ENCODE assay signal across 1 cellular context in the genomic region with DNA sequence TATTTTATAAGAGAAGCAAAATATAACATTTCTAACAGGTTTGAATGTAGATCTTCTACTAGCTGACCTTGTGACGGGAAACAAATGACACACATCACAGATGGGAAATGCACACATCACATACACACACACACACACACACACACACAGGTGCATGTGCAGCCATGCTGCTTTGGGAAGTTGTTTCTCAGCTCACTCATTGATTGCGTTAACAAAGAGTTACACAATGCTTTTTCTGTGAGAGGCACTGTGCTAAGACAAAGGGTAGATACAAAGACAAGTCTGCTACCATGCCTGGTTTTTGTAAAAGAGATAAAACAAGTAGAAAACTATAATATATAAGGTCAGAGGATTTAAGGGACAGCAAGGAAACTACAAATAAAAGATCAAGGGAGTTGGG.
A peak's percentile ranks its signal among the peaks of the same experiment; 100 is the strongest.
TF ChIP-seq lines count a peak whose summit lies in the region.

No MANE protein-coding gene starts in this region.

TF ChIP-seq in HepG2, 621 proteins besides CTCF, POLR2A, EP300 and RAD21 (continued from another document and continues in another):
- peak; percentile 83 for TF ChIP-seq CEBPB (IDR thresholded peaks at IDR 0.05; ENCODE audit: borderline replicate concordance, low read depth, low read length)
- TF ChIP-seq ZMYM2 (CRISPR knock-in tag; IDR thresholded peaks at IDR 0.05) = 0 out of 2 replicates have a peak, but pooled peaks have one; percentile 42
- no peak for TF ChIP-seq ZNF567 (CRISPR knock-in tag; IDR thresholded peaks at IDR 0.05; ENCODE audit: borderline replicate concordance)
- TF ChIP-seq, protein P1, sequence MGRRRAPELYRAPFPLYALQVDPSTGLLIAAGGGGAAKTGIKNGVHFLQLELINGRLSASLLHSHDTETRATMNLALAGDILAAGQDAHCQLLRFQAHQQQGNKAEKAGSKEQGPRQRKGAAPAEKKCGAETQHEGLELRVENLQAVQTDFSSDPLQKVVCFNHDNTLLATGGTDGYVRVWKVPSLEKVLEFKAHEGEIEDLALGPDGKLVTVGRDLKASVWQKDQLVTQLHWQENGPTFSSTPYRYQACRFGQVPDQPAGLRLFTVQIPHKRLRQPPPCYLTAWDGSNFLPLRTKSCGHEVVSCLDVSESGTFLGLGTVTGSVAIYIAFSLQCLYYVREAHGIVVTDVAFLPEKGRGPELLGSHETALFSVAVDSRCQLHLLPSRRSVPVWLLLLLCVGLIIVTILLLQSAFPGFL (CRISPR knock-in tag; IDR thresholded peaks at IDR 0.05) = no peak
- no peak for TF ChIP-seq ATF7 (IDR thresholded peaks at IDR 0.05)
- TF ChIP-seq ATF7 (CRISPR knock-in tag; IDR thresholded peaks at IDR 0.05) = no peak
- TF ChIP-seq, protein P2, sequence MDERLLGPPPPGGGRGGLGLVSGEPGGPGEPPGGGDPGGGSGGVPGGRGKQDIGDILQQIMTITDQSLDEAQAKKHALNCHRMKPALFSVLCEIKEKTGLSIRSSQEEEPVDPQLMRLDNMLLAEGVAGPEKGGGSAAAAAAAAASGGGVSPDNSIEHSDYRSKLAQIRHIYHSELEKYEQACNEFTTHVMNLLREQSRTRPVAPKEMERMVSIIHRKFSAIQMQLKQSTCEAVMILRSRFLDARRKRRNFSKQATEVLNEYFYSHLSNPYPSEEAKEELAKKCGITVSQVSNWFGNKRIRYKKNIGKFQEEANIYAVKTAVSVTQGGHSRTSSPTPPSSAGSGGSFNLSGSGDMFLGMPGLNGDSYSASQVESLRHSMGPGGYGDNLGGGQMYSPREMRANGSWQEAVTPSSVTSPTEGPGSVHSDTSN (CRISPR knock-in tag; IDR thresholded peaks at IDR 0.05) = no peak
- TF ChIP-seq ZSCAN25 (CRISPR knock-in tag; IDR thresholded peaks at IDR 0.05) = no peak
- no peak for TF ChIP-seq ZNF564 (CRISPR knock-in tag; IDR thresholded peaks at IDR 0.05)
- TF ChIP-seq SOX5 (CRISPR knock-in tag; IDR thresholded peaks at IDR 0.05; ENCODE audit: borderline replicate concordance) = peak; percentile 94
- no peak for TF ChIP-seq NR2F1 (CRISPR knock-in tag; IDR thresholded peaks at IDR 0.05)
- TF ChIP-seq, protein P3, sequence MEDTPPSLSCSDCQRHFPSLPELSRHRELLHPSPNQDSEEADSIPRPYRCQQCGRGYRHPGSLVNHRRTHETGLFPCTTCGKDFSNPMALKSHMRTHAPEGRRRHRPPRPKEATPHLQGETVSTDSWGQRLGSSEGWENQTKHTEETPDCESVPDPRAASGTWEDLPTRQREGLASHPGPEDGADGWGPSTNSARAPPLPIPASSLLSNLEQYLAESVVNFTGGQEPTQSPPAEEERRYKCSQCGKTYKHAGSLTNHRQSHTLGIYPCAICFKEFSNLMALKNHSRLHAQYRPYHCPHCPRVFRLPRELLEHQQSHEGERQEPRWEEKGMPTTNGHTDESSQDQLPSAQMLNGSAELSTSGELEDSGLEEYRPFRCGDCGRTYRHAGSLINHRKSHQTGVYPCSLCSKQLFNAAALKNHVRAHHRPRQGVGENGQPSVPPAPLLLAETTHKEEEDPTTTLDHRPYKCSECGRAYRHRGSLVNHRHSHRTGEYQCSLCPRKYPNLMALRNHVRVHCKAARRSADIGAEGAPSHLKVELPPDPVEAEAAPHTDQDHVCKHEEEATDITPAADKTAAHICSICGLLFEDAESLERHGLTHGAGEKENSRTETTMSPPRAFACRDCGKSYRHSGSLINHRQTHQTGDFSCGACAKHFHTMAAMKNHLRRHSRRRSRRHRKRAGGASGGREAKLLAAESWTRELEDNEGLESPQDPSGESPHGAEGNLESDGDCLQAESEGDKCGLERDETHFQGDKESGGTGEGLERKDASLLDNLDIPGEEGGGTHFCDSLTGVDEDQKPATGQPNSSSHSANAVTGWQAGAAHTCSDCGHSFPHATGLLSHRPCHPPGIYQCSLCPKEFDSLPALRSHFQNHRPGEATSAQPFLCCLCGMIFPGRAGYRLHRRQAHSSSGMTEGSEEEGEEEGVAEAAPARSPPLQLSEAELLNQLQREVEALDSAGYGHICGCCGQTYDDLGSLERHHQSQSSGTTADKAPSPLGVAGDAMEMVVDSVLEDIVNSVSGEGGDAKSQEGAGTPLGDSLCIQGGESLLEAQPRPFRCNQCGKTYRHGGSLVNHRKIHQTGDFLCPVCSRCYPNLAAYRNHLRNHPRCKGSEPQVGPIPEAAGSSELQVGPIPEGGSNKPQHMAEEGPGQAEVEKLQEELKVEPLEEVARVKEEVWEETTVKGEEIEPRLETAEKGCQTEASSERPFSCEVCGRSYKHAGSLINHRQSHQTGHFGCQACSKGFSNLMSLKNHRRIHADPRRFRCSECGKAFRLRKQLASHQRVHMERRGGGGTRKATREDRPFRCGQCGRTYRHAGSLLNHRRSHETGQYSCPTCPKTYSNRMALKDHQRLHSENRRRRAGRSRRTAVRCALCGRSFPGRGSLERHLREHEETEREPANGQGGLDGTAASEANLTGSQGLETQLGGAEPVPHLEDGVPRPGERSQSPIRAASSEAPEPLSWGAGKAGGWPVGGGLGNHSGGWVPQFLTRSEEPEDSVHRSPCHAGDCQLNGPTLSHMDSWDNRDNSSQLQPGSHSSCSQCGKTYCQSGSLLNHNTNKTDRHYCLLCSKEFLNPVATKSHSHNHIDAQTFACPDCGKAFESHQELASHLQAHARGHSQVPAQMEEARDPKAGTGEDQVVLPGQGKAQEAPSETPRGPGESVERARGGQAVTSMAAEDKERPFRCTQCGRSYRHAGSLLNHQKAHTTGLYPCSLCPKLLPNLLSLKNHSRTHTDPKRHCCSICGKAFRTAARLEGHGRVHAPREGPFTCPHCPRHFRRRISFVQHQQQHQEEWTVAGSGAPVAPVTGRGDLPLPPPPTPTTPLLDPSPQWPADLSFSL (CRISPR knock-in tag; IDR thresholded peaks at IDR 0.05) = peak; percentile 94
- TF ChIP-seq ZNF878 (CRISPR knock-in tag; IDR thresholded peaks at IDR 0.05) = no peak
- no peak for TF ChIP-seq MAFF (IDR thresholded peaks at IDR 0.05; ENCODE audit: low read depth, low read length)
- no peak for TF ChIP-seq ZNF121 (CRISPR knock-in tag; IDR thresholded peaks at IDR 0.05)
- TF ChIP-seq FOXP1 (IDR thresholded peaks at IDR 0.05) = 0 out of 2 replicates have a peak, but pooled peaks have one; percentile 42
- TF ChIP-seq FOXP1 (CRISPR knock-in tag; IDR thresholded peaks at IDR 0.05) = peak; percentile 44; the same call in 1 of the 2 replicates
- TF ChIP-seq ZNF317 (CRISPR knock-in tag; IDR thresholded peaks at IDR 0.05) = no peak
- TF ChIP-seq, protein P4, sequence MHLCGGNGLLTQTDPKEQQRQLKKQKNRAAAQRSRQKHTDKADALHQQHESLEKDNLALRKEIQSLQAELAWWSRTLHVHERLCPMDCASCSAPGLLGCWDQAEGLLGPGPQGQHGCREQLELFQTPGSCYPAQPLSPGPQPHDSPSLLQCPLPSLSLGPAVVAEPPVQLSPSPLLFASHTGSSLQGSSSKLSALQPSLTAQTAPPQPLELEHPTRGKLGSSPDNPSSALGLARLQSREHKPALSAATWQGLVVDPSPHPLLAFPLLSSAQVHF (CRISPR knock-in tag; IDR thresholded peaks at IDR 0.05) = no peak
- no peak for TF ChIP-seq ZNF33B (CRISPR knock-in tag; IDR thresholded peaks at IDR 0.05)
- no peak for TF ChIP-seq ZNF891 (CRISPR knock-in tag; IDR thresholded peaks at IDR 0.05)
- no peak for TF ChIP-seq EED (CRISPR knock-in tag; IDR thresholded peaks at IDR 0.05)
- no peak for TF ChIP-seq ISL2 (CRISPR knock-in tag; IDR thresholded peaks at IDR 0.05)
- peak; percentile 42; the same call in 1 of the 2 replicates for TF ChIP-seq KDM1A (CRISPR knock-in tag; IDR thresholded peaks at IDR 0.05)
- TF ChIP-seq, protein P5, sequence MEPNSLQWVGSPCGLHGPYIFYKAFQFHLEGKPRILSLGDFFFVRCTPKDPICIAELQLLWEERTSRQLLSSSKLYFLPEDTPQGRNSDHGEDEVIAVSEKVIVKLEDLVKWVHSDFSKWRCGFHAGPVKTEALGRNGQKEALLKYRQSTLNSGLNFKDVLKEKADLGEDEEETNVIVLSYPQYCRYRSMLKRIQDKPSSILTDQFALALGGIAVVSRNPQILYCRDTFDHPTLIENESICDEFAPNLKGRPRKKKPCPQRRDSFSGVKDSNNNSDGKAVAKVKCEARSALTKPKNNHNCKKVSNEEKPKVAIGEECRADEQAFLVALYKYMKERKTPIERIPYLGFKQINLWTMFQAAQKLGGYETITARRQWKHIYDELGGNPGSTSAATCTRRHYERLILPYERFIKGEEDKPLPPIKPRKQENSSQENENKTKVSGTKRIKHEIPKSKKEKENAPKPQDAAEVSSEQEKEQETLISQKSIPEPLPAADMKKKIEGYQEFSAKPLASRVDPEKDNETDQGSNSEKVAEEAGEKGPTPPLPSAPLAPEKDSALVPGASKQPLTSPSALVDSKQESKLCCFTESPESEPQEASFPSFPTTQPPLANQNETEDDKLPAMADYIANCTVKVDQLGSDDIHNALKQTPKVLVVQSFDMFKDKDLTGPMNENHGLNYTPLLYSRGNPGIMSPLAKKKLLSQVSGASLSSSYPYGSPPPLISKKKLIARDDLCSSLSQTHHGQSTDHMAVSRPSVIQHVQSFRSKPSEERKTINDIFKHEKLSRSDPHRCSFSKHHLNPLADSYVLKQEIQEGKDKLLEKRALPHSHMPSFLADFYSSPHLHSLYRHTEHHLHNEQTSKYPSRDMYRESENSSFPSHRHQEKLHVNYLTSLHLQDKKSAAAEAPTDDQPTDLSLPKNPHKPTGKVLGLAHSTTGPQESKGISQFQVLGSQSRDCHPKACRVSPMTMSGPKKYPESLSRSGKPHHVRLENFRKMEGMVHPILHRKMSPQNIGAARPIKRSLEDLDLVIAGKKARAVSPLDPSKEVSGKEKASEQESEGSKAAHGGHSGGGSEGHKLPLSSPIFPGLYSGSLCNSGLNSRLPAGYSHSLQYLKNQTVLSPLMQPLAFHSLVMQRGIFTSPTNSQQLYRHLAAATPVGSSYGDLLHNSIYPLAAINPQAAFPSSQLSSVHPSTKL (CRISPR knock-in tag; IDR thresholded peaks at IDR 0.05) = peak; percentile 64
- TF ChIP-seq ZFP82 (CRISPR knock-in tag; IDR thresholded peaks at IDR 0.05; ENCODE audit: borderline replicate concordance) = no peak
- TF ChIP-seq, protein P6, sequence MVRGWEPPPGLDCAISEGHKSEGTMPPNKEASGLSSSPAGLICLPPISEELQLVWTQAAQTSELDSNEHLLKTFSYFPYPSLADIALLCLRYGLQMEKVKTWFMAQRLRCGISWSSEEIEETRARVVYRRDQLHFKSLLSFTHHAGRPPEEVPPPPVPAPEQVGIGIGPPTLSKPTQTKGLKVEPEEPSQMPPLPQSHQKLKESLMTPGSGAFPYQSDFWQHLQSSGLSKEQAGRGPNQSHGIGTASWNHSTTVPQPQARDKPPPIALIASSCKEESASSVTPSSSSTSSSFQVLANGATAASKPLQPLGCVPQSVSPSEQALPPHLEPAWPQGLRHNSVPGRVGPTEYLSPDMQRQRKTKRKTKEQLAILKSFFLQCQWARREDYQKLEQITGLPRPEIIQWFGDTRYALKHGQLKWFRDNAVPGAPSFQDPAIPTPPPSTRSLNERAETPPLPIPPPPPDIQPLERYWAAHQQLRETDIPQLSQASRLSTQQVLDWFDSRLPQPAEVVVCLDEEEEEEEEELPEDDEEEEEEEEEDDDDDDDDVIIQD (CRISPR knock-in tag; IDR thresholded peaks at IDR 0.05; ENCODE audit: low read depth) = no peak
- TF ChIP-seq ZNF260 (CRISPR knock-in tag; IDR thresholded peaks at IDR 0.05; ENCODE audit: borderline replicate concordance, low read depth) = no peak
- TF ChIP-seq SCMH1 (CRISPR knock-in tag; IDR thresholded peaks at IDR 0.05; ENCODE audit: borderline replicate concordance) = no peak
- TF ChIP-seq BHLHE40 (IDR thresholded peaks at IDR 0.05; ENCODE audit: low read length) = no peak
- TF ChIP-seq, protein P7, sequence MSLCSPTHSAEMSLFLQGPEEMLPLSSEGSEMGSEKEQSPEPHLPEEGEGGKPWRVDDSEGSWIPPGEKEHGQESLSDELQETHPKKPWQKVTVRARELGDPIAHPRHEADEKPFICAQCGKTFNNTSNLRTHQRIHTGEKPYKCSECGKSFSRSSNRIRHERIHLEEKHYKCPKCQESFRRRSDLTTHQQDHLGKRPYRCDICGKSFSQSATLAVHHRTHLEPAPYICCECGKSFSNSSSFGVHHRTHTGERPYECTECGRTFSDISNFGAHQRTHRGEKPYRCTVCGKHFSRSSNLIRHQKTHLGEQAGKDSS (CRISPR knock-in tag; IDR thresholded peaks at IDR 0.05; ENCODE audit: borderline replicate concordance, low read depth) = no peak
- TF ChIP-seq BRD4 (CRISPR knock-in tag; IDR thresholded peaks at IDR 0.05) = no peak
- TF ChIP-seq MAZ (IDR thresholded peaks at IDR 0.05; ENCODE audit: borderline replicate concordance, low read depth, low read length) = no peak
- TF ChIP-seq MAZ (CRISPR knock-in tag; IDR thresholded peaks at IDR 0.05; ENCODE audit: low read depth) = no peak
- TF ChIP-seq, protein P8, sequence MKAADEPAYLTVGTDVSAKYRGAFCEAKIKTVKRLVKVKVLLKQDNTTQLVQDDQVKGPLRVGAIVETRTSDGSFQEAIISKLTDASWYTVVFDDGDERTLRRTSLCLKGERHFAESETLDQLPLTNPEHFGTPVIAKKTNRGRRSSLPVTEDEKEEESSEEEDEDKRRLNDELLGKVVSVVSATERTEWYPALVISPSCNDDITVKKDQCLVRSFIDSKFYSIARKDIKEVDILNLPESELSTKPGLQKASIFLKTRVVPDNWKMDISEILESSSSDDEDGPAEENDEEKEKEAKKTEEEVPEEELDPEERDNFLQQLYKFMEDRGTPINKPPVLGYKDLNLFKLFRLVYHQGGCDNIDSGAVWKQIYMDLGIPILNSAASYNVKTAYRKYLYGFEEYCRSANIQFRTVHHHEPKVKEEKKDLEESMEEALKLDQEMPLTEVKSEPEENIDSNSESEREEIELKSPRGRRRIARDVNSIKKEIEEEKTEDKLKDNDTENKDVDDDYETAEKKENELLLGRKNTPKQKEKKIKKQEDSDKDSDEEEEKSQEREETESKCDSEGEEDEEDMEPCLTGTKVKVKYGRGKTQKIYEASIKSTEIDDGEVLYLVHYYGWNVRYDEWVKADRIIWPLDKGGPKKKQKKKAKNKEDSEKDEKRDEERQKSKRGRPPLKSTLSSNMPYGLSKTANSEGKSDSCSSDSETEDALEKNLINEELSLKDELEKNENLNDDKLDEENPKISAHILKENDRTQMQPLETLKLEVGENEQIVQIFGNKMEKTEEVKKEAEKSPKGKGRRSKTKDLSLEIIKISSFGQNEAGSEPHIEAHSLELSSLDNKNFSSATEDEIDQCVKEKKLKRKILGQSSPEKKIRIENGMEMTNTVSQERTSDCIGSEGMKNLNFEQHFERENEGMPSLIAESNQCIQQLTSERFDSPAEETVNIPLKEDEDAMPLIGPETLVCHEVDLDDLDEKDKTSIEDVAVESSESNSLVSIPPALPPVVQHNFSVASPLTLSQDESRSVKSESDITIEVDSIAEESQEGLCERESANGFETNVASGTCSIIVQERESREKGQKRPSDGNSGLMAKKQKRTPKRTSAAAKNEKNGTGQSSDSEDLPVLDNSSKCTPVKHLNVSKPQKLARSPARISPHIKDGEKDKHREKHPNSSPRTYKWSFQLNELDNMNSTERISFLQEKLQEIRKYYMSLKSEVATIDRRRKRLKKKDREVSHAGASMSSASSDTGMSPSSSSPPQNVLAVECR (CRISPR knock-in tag; IDR thresholded peaks at IDR 0.05; ENCODE audit: borderline replicate concordance) = no peak
- no peak for TF ChIP-seq KLF11 (CRISPR knock-in tag; IDR thresholded peaks at IDR 0.05)
- TF ChIP-seq ZNF7 (CRISPR knock-in tag; IDR thresholded peaks at IDR 0.05) = no peak
- TF ChIP-seq, protein P9, sequence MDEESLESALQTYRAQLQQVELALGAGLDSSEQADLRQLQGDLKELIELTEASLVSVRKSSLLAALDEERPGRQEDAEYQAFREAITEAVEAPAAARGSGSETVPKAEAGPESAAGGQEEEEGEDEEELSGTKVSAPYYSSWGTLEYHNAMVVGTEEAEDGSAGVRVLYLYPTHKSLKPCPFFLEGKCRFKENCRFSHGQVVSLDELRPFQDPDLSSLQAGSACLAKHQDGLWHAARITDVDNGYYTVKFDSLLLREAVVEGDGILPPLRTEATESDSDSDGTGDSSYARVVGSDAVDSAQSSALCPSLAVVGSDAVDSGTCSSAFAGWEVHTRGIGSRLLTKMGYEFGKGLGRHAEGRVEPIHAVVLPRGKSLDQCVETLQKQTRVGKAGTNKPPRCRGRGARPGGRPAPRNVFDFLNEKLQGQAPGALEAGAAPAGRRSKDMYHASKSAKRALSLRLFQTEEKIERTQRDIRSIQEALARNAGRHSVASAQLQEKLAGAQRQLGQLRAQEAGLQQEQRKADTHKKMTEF (CRISPR knock-in tag; IDR thresholded peaks at IDR 0.05) = no peak
